8 cellular contexts compared by ENCODE assay signal in genomic region chr2:102240640-102241370, GRCh38. TPM values are rescaled to one million over a fixed set of nuclear protein-coding genes. Genes with fewer than 3 reads are reported as not detected.
DNase-seq lines count a peak whose midpoint lies in the region; ATAC-seq and TF ChIP-seq lines count a peak whose summit lies in the region.

No MANE protein-coding gene starts in this region.

- H3K4me3 ChIP-seq in AG04449 (ENCODE audit: low read depth, low read length): no peak overlapping the region
- no peak overlapping the region for H3K4me3 ChIP-seq in kidney epithelial cell (ENCODE audit: low read depth, low read length)

- POLR2A ChIA-PET in AG04449 (lab: Yijun Ruan, JAX): interaction anchor here (0.6 kb wide), 1 partner anchor 677 kb away, joined by 4 read pairs; no protein-coding TSS in a partner anchor

- CTCF ChIA-PET in AG04449 (lab: Yijun Ruan, JAX): interaction anchor here (0.5 to 12.5 kb wide), 91 partner anchors 11 to 986 kb away, joined by 3 to 206 read pairs (median 5); partner anchors contain the start of genes IL18R1, IL1RL2 and SLC9A4

- DNase-seq in AG04449 (ENCODE audit: low read depth, low spot score): peak; percentile 92
- peak; percentile 30 for DNase-seq in NCI-H2196 treated with DMSO at 0.1 percent for 48 hours (lab: John Stamatoyannopoulos, UW; ENCODE audit: unreplicated experiment)
- peak; percentile 76 to 90 (median 82) for DNase-seq in activated CD4-positive, CD25-positive, alpha-beta regulatory T cell (lab: John Stamatoyannopoulos, UW)
- peak in 60 of 61 donors; percentile 12 to 86 (median 63) for DNase-seq in caudate nucleus (lab: John Stamatoyannopoulos, UW)
- DNase-seq in kidney epithelial cell (ENCODE audit: low read depth): peak; percentile 83
- peak; percentile 74 to 87 for DNase-seq in stimulated activated CD4-positive, alpha-beta T cell treated with anti-CD3 and anti-CD28 coated beads, Interleukin-15, amount 100 ng/mL, for 48 hours (ENCODE audit: low read depth in 2 of 2)

- peak; percentile 99 for TF ChIP-seq CTCF in AG04449 (IDR thresholded peaks at IDR 0.05; ENCODE audit: insufficient read depth, low read length, missing control alignments)
- peak; percentile 96 for TF ChIP-seq CTCF in kidney epithelial cell (IDR thresholded peaks at IDR 0.05; ENCODE audit: insufficient read depth, low read length, poor library complexity, severe bottlenecking)

- H3K27me3 ChIP-seq in kidney epithelial cell (ENCODE audit: control insufficient read depth, insufficient read depth, low read length): no peaks in the 10 kb centered on the region

- H3K27ac ChIP-seq in caudate nucleus (ENCODE audit: low read depth, low read length): peak overlapping the region; percentile 18

- ATAC-seq in GM18858 (IDR thresholded peaks at IDR 0.05; ENCODE audit: unreplicated experiment) (peak; percentile 92), HG03066 (IDR thresholded peaks at IDR 0.05; ENCODE audit: low read depth, unreplicated experiment) (peak; percentile 90)

- H3K36me3 ChIP-seq in kidney epithelial cell (ENCODE audit: control insufficient read depth, insufficient read depth, low read length): no peaks in the 10 kb centered on the region

RNA-seq across cellular contexts. Expression of gene IL1RL2, which starts 54.0 kb away (rescaled TPM):
- total RNA-seq in kidney epithelial cell: 0.62 and 2.1 TPM in 2 replicates

Comparison
In these comparisons a context has a peak if more than half of its experiments do, and no peak if none do; other contexts are left out.
1. DNase-seq: peak in every context shown above with its lines; median percentile 92 in AG04449; 83 in kidney epithelial cell; 82 in activated CD4-positive, CD25-positive, alpha-beta regulatory T cell; 80 in stimulated activated CD4-positive, alpha-beta T cell treated with anti-CD3 and anti-CD28 coated beads, Interleukin-15, amount 100 ng/mL, for 48 hours; 63 in caudate nucleus; 30 in NCI-H2196 treated with DMSO at 0.1 percent for 48 hours.